In genomic region chr3:54228806-54229205, GRCh38 we compare ENCODE assay signal across 25 cellular contexts.
"Had no signal": no experiment of that assay in that cellular context is flagged by ENCODE, and none has a peak within 500 bp of the region (broad histone marks: within the 10 kb centered on the region; RNA-seq: fewer than 3 reads in every experiment).

No MANE protein-coding gene starts in this region.

- FAIRE-seq: islet of Langerhans had no signal

- H3K4me3 ChIP-seq: left ventricle myocardium inferior, lung, neural progenitor cell, psoas muscle, right lobe of liver, smooth muscle cell, tibial nerve, upper lobe of left lung had no signal

- H2AFZ ChIP-seq: neural progenitor cell, parathyroid adenoma had no signal

- H3K27me3 ChIP-seq: neural progenitor cell, neutrophil, right lobe of liver, tibial nerve, upper lobe of left lung had no signal

- H3K27me3 Mint-ChIP-seq: stimulated activated memory B cell treated with anti-CD40 and anti-IgM and Interleukin-4, amounts not matched to agents 10 μg/mL and 1 μg/mL and 100 μg/mL, for 72 hours had no signal

- H3K27ac Mint-ChIP-seq: immature natural killer cell; naive thymus-derived CD8-positive, alpha-beta T cell; nephron; stimulated activated memory B cell treated with anti-CD40 and anti-IgM and Interleukin-4, amounts not matched to agents 10 μg/mL and 1 μg/mL and 100 μg/mL, for 72 hours; stimulated activated naive CD8-positive, alpha-beta T cell treated with anti-CD3 and anti-CD28 coated beads, Interleukin-15, amount 100 ng/mL, for 72 hours had no signal

- H3K27ac ChIP-seq: left ventricle myocardium inferior, neural progenitor cell, neutrophil, parathyroid adenoma, psoas muscle, right lobe of liver, tibial nerve, upper lobe of left lung had no signal

- H3K36me3 ChIP-seq: left ventricle myocardium inferior, neural progenitor cell, neutrophil, right lobe of liver, tibial nerve, upper lobe of left lung had no signal

- H3K4me1 Mint-ChIP-seq: immature natural killer cell; naive thymus-derived CD8-positive, alpha-beta T cell; stimulated activated memory B cell treated with anti-CD40 and anti-IgM and Interleukin-4, amounts not matched to agents 10 μg/mL and 1 μg/mL and 100 μg/mL, for 72 hours; stimulated activated naive CD8-positive, alpha-beta T cell treated with anti-CD3 and anti-CD28 coated beads, Interleukin-15, amount 100 ng/mL, for 72 hours had no signal

- H3K9ac ChIP-seq: neural progenitor cell, parathyroid adenoma had no signal

- DNase-seq: hypothalamus; immature natural killer cell; left ventricle myocardium inferior; midbrain; naive thymus-derived CD8-positive, alpha-beta T cell; occipital lobe; psoas muscle; right lobe of liver; stimulated activated CD4-positive, alpha-beta T cell treated with anti-CD3 and anti-CD28 coated beads, Interleukin-1b, Interleukin-23, amount 100 ng/mL, for 48 hours; stimulated activated CD4-positive, alpha-beta T cell treated with anti-CD3 and anti-CD28 coated beads, Interleukin-2, amount 100 ng/mL, for 48 hours; stimulated activated CD4-positive, alpha-beta T cell treated with anti-CD3 and anti-CD28 coated beads, Interleukin-4, amount 100 ng/mL, for 4 hours; stimulated activated CD8-positive, alpha-beta memory T cell treated with anti-CD3 and anti-CD28 coated beads, Interleukin-4, amount 100 ng/mL, for 48 hours; stimulated activated naive CD4-positive, alpha-beta T cell treated with Interleukin-2 at 50 U/mL for 16 hours; stimulated activated naive CD8-positive, alpha-beta T cell treated with anti-CD3 and anti-CD28 coated beads, Interleukin-15, amount 100 ng/mL, for 72 hours; substantia nigra; upper lobe of left lung had no signal

- H3K4me2 ChIP-seq: neural progenitor cell, smooth muscle cell had no signal

- H3K4me3 Mint-ChIP-seq: immature natural killer cell; naive thymus-derived CD8-positive, alpha-beta T cell; nephron; neural progenitor cell; stimulated activated memory B cell treated with anti-CD40 and anti-IgM and Interleukin-4, amounts not matched to agents 10 μg/mL and 1 μg/mL and 100 μg/mL, for 72 hours; stimulated activated naive CD8-positive, alpha-beta T cell treated with anti-CD3 and anti-CD28 coated beads, Interleukin-15, amount 100 ng/mL, for 72 hours had no signal

- H3K36me3 Mint-ChIP-seq: immature natural killer cell; naive thymus-derived CD8-positive, alpha-beta T cell; neural progenitor cell; stimulated activated memory B cell treated with anti-CD40 and anti-IgM and Interleukin-4, amounts not matched to agents 10 μg/mL and 1 μg/mL and 100 μg/mL, for 72 hours had no signal

- H3K9me3 ChIP-seq: left ventricle myocardium inferior, neutrophil, right lobe of liver, tibial nerve, upper lobe of left lung had no signal

- H3K4me1 ChIP-seq: left ventricle myocardium inferior, neural progenitor cell, parathyroid adenoma, psoas muscle, right lobe of liver, tibial nerve, upper lobe of left lung had no signal

- ATAC-seq: naive thymus-derived CD8-positive, alpha-beta T cell; psoas muscle; right lobe of liver; stimulated activated memory B cell treated with anti-CD40 and anti-IgM and Interleukin-4, amounts not matched to agents 10 μg/mL and 1 μg/mL and 100 μg/mL, for 72 hours; stimulated activated naive CD8-positive, alpha-beta T cell treated with anti-CD3 and anti-CD28 coated beads, Interleukin-15, amount 100 ng/mL, for 72 hours had no signal

- H3K9me3 Mint-ChIP-seq: nephron, neural progenitor cell had no signal
